Comparison of ENCODE assay signal across 9 cellular contexts in genomic region chr17:45308016-45308365, GRCh38. TPM values are rescaled to one million over a fixed set of nuclear protein-coding genes. Genes with fewer than 3 reads are reported as not detected.
DNase-seq lines count a peak whose midpoint lies in the region; ATAC-seq and TF ChIP-seq lines count a peak whose summit lies in the region.
"Had no signal": no experiment of that assay in that cellular context is flagged by ENCODE, and none has a peak within 500 bp of the region (broad histone marks: within the 10 kb centered on the region; RNA-seq: fewer than 3 reads in every experiment).

No MANE protein-coding gene starts in this region.

- TF ChIP-seq POLR2A in esophagus squamous epithelium (IDR thresholded peaks at IDR 0.05), result no peak

- H3K9ac ChIP-seq in skeletal muscle satellite cell (ENCODE audit: low read depth, low read length), result peak overlapping the region; percentile 63

- peaks cover 70 to 100% (median 84%) of the 10 kb centered on the region in 3 donors for H3K4me1 ChIP-seq in esophagus squamous epithelium
- H3K4me1 ChIP-seq in skeletal muscle satellite cell (ENCODE audit: control insufficient read depth, insufficient read depth, low read length), result peaks cover 74% of the 10 kb centered on the region

- peak overlapping the region; percentile 81 to 99 (median 92) for H3K27ac ChIP-seq in esophagus squamous epithelium

- peak overlapping the region; percentile 92 for H3K27ac Mint-ChIP-seq in T-helper 17 cell

- no peak for DNase-seq in GM12864 (ENCODE audit: low read depth)
- DNase-seq in T-helper 17 cell, result no peak
- no peak for DNase-seq in esophagus squamous epithelium (lab: John Stamatoyannopoulos, UW)
- DNase-seq in NCI-H1694 treated with DMSO at 0.1 percent for 48 hours (lab: John Stamatoyannopoulos, UW), result no peak
- no peak for DNase-seq in KG1 (lab: John Stamatoyannopoulos, UW)
- no peak for DNase-seq in ureter (ENCODE audit: low spot score)

- H3K4me1 Mint-ChIP-seq in T-helper 17 cell, result peaks cover 57% of the 10 kb centered on the region

- H3K36me3 ChIP-seq in esophagus squamous epithelium (peaks cover 0 to 16% (median 0%) of the 10 kb centered on the region in 3 donors), skeletal muscle satellite cell (ENCODE audit: insufficient read depth, low read length) (peaks cover 43% of the 10 kb centered on the region)

- H3K4me3 ChIP-seq in GM12864 (ENCODE audit: low read depth, low read length) (peak overlapping the region; percentile 7; the same call in 1 of the 2 replicates), esophagus squamous epithelium (peak overlapping the region in 2 of 4 donors; percentile 7 to 31), skeletal muscle satellite cell (ENCODE audit: low read length) (peak overlapping the region; percentile 23)

- H3K4me2 ChIP-seq in skeletal muscle satellite cell (ENCODE audit: low read length), result peak overlapping the region; percentile 71

- H3K36me3 Mint-ChIP-seq in T-helper 17 cell (ENCODE audit: low read depth), result no peaks in the 10 kb centered on the region

- H3K27me3 ChIP-seq in esophagus squamous epithelium (no peaks in the 10 kb centered on the region), skeletal muscle satellite cell (ENCODE audit: control insufficient read depth, insufficient read depth, low read length) (no peaks in the 10 kb centered on the region)

- ATAC-seq in T-helper 17 cell (no peak), HG03378 (IDR thresholded peaks at IDR 0.05; ENCODE audit: unreplicated experiment) (no peak)

- TF ChIP-seq CTCF in GM12864 (IDR thresholded peaks at IDR 0.05; ENCODE audit: low read depth, low read length, missing control alignments), result no peak
- no peak for TF ChIP-seq CTCF in esophagus squamous epithelium (IDR thresholded peaks at IDR 0.05)

- intact Hi-C loops in esophagus squamous epithelium (cut with DNase I), result no loop called here

- H3K27me3 Mint-ChIP-seq in T-helper 17 cell, result no peaks in the 10 kb centered on the region

- H3K9me3 ChIP-seq in T-helper 17 cell (ENCODE audit: control insufficient read depth, low read length, poor library complexity, severe bottlenecking) (no peaks in the 10 kb centered on the region), esophagus squamous epithelium (no peaks in the 10 kb centered on the region), skeletal muscle satellite cell (replicated peaks; ENCODE audit: low read length) (no peaks in the 10 kb centered on the region)

- 32 to 41% methylated on average over 6 of the region's 6 CpGs for WGBS in esophagus squamous epithelium, 2 donors

- peak overlapping the region; percentile 56 for H3K4me3 Mint-ChIP-seq in T-helper 17 cell

RNA-seq across cellular contexts. Expression of gene MAP3K14, which starts 8.8 kb away (rescaled TPM):
- total RNA-seq in T-helper 17 cell (10 to 100 TPM; 43.8 to 49.1 TPM), esophagus squamous epithelium (10 to 100 TPM in 1 of 4 donors, 1 to 10 TPM in 3; 3.7 to 14.7 (median 6.7) TPM), ureter (18.7 TPM)
- total RNA-seq in skeletal muscle satellite cell (2012; rRNA removed), result 4.3 and 4.6 TPM in 2 replicates

RNA-seq across cellular contexts. Expression of gene SPATA32, which starts 46.1 kb away (rescaled TPM):
- total RNA-seq in T-helper 17 cell (under 1 TPM in 1 of 2 donors, not detected in 1; 0.17 TPM), esophagus squamous epithelium (not detected), ureter (not detected)
- not detected in 2 replicates for total RNA-seq in skeletal muscle satellite cell (2012; rRNA removed)
- total RNA-seq: NCI-H460 had no signal
